In genomic region chr2:229775614-229776313, GRCh38 we compare ENCODE assay signal across 16 cellular contexts.
A peak's percentile ranks its signal among the peaks of the same experiment; 100 is the strongest.
DNase-seq lines count a peak whose midpoint lies in the region; ATAC-seq and TF ChIP-seq lines count a peak whose summit lies in the region.
"Had no signal": no experiment of that assay in that cellular context is flagged by ENCODE, and none has a peak within 500 bp of the region (broad histone marks: within the 10 kb centered on the region; RNA-seq: fewer than 3 reads in every experiment).

No MANE protein-coding gene starts in this region.

- peak overlapping the region; percentile 8 for H3K27ac Mint-ChIP-seq in activated CD4-positive, alpha-beta memory T cell treated with anti-CD3 and anti-CD28 coated beads for 36 hours
- peak overlapping the region; percentile 80 to 92 for H3K27ac Mint-ChIP-seq in natural killer cell
- H3K27ac Mint-ChIP-seq: activated CD4-positive, alpha-beta T cell treated with anti-CD3 and anti-CD28 coated beads for 36 hours had no signal

- POLR2A ChIA-PET in activated CD4-positive, alpha-beta memory T cell treated with anti-CD3 and anti-CD28 coated beads for 36 hours (lab: Charles Lee): no interaction called here

- H3K27me3 Mint-ChIP-seq in activated CD4-positive, alpha-beta memory T cell treated with anti-CD3 and anti-CD28 coated beads for 36 hours: no peaks in the 10 kb centered on the region
- no peaks in the 10 kb centered on the region for H3K27me3 Mint-ChIP-seq in natural killer cell (ENCODE audit: low read depth in 2 of 2)
- H3K27me3 Mint-ChIP-seq: activated CD4-positive, alpha-beta T cell treated with anti-CD3 and anti-CD28 coated beads for 36 hours had no signal

- no peak for TF ChIP-seq POLR2A in erythroblast (IDR thresholded peaks at IDR 0.05; ENCODE audit: low read length)

- TF ChIP-seq CTCF in natural killer cell (IDR thresholded peaks at IDR 0.05): no peak

- H3K4me3 Mint-ChIP-seq in activated CD4-positive, alpha-beta memory T cell treated with anti-CD3 and anti-CD28 coated beads for 36 hours: no peak overlapping the region
- peak overlapping the region; percentile 60 for H3K4me3 Mint-ChIP-seq in natural killer cell
- H3K4me3 Mint-ChIP-seq: activated CD4-positive, alpha-beta T cell treated with anti-CD3 and anti-CD28 coated beads for 36 hours had no signal

- intact Hi-C loops in activated CD4-positive, alpha-beta memory T cell treated with anti-CD3 and anti-CD28 coated beads for 36 hours (cut with micrococcal nuclease): no loop called here
- intact Hi-C loops in natural killer cell (cut with micrococcal nuclease): no loop called here

- H3K9me3 Mint-ChIP-seq in activated CD4-positive, alpha-beta memory T cell treated with anti-CD3 and anti-CD28 coated beads for 36 hours: no peaks in the 10 kb centered on the region
- no peaks in the 10 kb centered on the region for H3K9me3 Mint-ChIP-seq in natural killer cell

- CTCF ChIA-PET in activated CD4-positive, alpha-beta memory T cell treated with anti-CD3 and anti-CD28 coated beads for 36 hours (lab: Charles Lee): no interaction called here

- DNase-seq in NOMO-1 treated with DMSO at 0.1 percent for 48 hours (lab: John Stamatoyannopoulos, UW; ENCODE audit: unreplicated experiment): peak; percentile 9
- no peak for DNase-seq in NOMO-1 (lab: John Stamatoyannopoulos, UW; ENCODE audit: unreplicated experiment in 2 of 2)
- no peak for DNase-seq in activated CD4-positive, alpha-beta memory T cell treated with anti-CD3 and anti-CD28 coated beads for 36 hours
- no peak for DNase-seq in natural killer cell
- DNase-seq in OCI-M2 (lab: John Stamatoyannopoulos, UW; ENCODE audit: unreplicated experiment): no peak
- DNase-seq in erythroblast (lab: John Stamatoyannopoulos, UW): no peak
- no peak for DNase-seq in NCI-H748 treated with DMSO at 0.1 percent for 48 hours (lab: John Stamatoyannopoulos, UW)
- DNase-seq: activated CD4-positive, alpha-beta T cell treated with anti-CD3 and anti-CD28 coated beads for 36 hours; DMS79; effector CD8-positive, alpha-beta T cell; head of caudate nucleus; mesendoderm; MG63 had no signal

- H3K4me1 Mint-ChIP-seq in activated CD4-positive, alpha-beta memory T cell treated with anti-CD3 and anti-CD28 coated beads for 36 hours (ENCODE audit: low read depth): peaks cover 16% of the 10 kb centered on the region
- H3K4me1 Mint-ChIP-seq in natural killer cell: peaks cover 39 to 48% of the 10 kb centered on the region in 2 donors

- ATAC-seq in HG02885 (IDR thresholded peaks at IDR 0.05; ENCODE audit: poor library complexity, unreplicated experiment) (peak; percentile 38), natural killer cell (peak; percentile 84 to 91 (median 88))
- ATAC-seq: A549; activated CD4-positive, alpha-beta T cell treated with anti-CD3 and anti-CD28 coated beads for 36 hours; HCT116 had no signal

- peaks cover 55% of the 10 kb centered on the region for H3K36me3 Mint-ChIP-seq in activated CD4-positive, alpha-beta memory T cell treated with anti-CD3 and anti-CD28 coated beads for 36 hours
- H3K36me3 Mint-ChIP-seq in natural killer cell: peaks cover 33% of the 10 kb centered on the region
